Comparison of ENCODE assay signal across 8 cellular contexts in the genomic region with DNA sequence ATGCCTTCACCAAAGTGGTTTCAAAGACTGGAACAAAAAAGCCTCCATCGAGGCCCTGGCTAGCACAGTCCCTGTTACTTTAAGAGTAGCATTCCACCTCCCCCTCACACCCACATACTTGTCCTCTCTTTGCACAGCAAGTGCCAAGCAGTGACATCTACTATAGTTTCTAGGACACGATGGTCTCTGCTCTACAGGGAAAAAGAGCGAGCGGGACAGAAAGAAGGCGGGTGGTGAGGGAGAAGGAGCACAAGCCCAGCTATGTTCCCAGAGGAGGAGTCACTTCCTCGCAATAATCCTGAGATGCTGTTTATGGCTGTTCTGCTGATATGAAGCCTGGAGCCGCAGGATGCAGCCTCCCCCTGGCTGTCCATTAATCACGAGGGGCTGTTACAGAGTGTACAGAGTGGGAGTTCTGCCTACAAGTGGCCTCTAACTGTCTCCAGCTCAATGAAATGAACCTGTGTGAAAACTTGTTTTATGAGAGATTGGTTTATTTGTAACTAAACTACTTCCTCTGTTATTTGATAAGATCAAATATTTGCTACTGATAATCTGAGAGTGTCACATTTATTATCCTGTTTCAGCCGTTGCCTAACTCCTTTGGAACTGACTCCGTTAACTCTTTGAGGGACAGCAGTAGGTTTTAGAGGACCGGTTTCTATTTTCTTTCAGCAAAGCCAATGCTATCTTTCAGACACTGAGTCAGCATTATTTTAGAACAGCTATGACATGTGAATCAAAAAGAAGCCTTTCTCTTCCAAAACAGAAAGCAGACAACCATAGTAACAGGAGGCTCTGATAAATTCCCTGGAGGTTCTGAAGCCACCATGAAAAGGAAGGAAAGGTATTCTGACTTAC.
DNase-seq lines count a peak whose midpoint lies in the region; ATAC-seq, FAIRE-seq and TF ChIP-seq lines count a peak whose summit lies in the region.

No MANE protein-coding gene starts in this region.

- H3K36me3 ChIP-seq in OCI-LY3 (replicated peaks; ENCODE audit: low read depth, low read length) (no peaks in the 10 kb centered on the region), endothelial cell of umbilical vein (ENCODE audit: control insufficient read depth in 2 of 2, extremely low read depth in 1 of 2, insufficient read depth in 2 of 2, low read length in 2 of 2) (no peaks in the 10 kb centered on the region), OCI-LY7 (ENCODE audit: insufficient read depth, low read length) (no peaks in the 10 kb centered on the region)

- dilution Hi-C loops in endothelial cell of umbilical vein (cut with MboI; ENCODE audit: extremely low pct_ligation_motif_present, low sequenced_read_pairs) = no loop called here

- no peak overlapping the region for H3K9ac ChIP-seq in OCI-LY3 (ENCODE audit: low read length)
- H3K9ac ChIP-seq in endothelial cell of umbilical vein (replicated peaks; ENCODE audit: extremely low read depth, insufficient read depth, low read length) = peak overlapping the region; percentile 41

- H3K79me2 ChIP-seq in OCI-LY3 (ENCODE audit: low read length) (no peaks in the 10 kb centered on the region), endothelial cell of umbilical vein (ENCODE audit: control insufficient read depth, insufficient read depth, low read length) (no peaks in the 10 kb centered on the region), OCI-LY7 (ENCODE audit: insufficient read depth, low read depth, low read length) (no peaks in the 10 kb centered on the region)

- intact Hi-C loops in endothelial cell of umbilical vein (cut with micrococcal nuclease) = loop anchor here (1.0 to 10.0 kb wide), 6 partner anchors 48 to 458 kb away; partner anchors contain the start of gene SPRY2
- intact Hi-C loops in OCI-LY7 (cut with micrococcal nuclease; ENCODE audit: unreplicated experiment) = no loop called here

- peak; percentile 40 for FAIRE-seq in endothelial cell of umbilical vein (lab: Jason Lieb, UNC)

- H3K9me1 ChIP-seq in endothelial cell of umbilical vein (replicated peaks; ENCODE audit: control insufficient read depth, extremely low read depth, insufficient read depth, low read length) = no peaks in the 10 kb centered on the region

- CTCF ChIA-PET in endothelial cell of umbilical vein (lab: Charles Lee) (interaction anchor here (0.8 to 2.3 kb wide), 11 partner anchors 9 to 454 kb away, joined by 3 to 7 read pairs (median 4); partner anchors contain the start of gene SPRY2), OCI-LY7 (lab: Charles Lee; ENCODE audit: unreplicated experiment) (no interaction called here)

- no peaks in the 10 kb centered on the region for H3K9me2 ChIP-seq in OCI-LY7 (ENCODE audit: insufficient read depth, low read length)

- H3K4me1 ChIP-seq in OCI-LY3 (ENCODE audit: low read length) (0 out of 2 replicates have a peak, but pooled peaks cover 4% of the 10 kb centered on the region), endothelial cell of umbilical vein (ENCODE audit: control insufficient read depth, extremely low read depth, insufficient read depth, low read length) (peaks cover 23% of the 10 kb centered on the region), OCI-LY7 (ENCODE audit: insufficient read depth, low read length, poor library complexity, severe bottlenecking) (no peaks in the 10 kb centered on the region)

- H4K20me1 ChIP-seq in OCI-LY3 (ENCODE audit: insufficient read depth, low read length) (no peaks in the 10 kb centered on the region), endothelial cell of umbilical vein (replicated peaks; ENCODE audit: control insufficient read depth, extremely low read depth, insufficient read depth, low read length) (no peaks in the 10 kb centered on the region), OCI-LY7 (ENCODE audit: insufficient read depth, low read length) (no peaks in the 10 kb centered on the region)

- POLR2A ChIA-PET in endothelial cell of umbilical vein (lab: Charles Lee) = interaction anchor here (0.6 to 0.7 kb wide), 2 partner anchors 49 to 121 kb away, joined by 3 read pairs; no protein-coding TSS in a partner anchor
- POLR2A ChIA-PET in OCI-LY7 (lab: Charles Lee) = interaction anchor here (0.7 kb wide), 1 partner anchor 390 kb away, joined by 3 read pairs; no protein-coding TSS in a partner anchor

- H3K27ac ChIP-seq in OCI-LY3 (ENCODE audit: low read length) (no peak overlapping the region), endothelial cell of umbilical vein (ENCODE audit: insufficient read depth, low read depth, low read length) (peak overlapping the region; percentile 32), OCI-LY7 (ENCODE audit: low read depth, low read length, poor library complexity, severe bottlenecking) (no peak overlapping the region)

- BruUV-seq in endothelial cell of umbilical vein (replicated peaks; lab: Mats Ljungman, UMichigan) = no TSS peak
- BruUV-seq in OCI-LY7 (replicated peaks; lab: Mats Ljungman, UMichigan) = no TSS peak

- TF ChIP-seq CTCF in OCI-LY3 (IDR thresholded peaks at IDR 0.05; ENCODE audit: low read depth, low read length) = no peak
- no peak for TF ChIP-seq CTCF in endothelial cell of umbilical vein (IDR thresholded peaks at IDR 0.05; ENCODE audit: extremely low read depth in 1 of 2, insufficient read depth in 1 of 2, low read depth in 1 of 2, low read length in 2 of 2)
- no peak for TF ChIP-seq CTCF in OCI-LY7 (conservative IDR thresholded peaks at IDR 0.05; ENCODE audit: low read length)

- H3K4me2 ChIP-seq in OCI-LY3 (ENCODE audit: low read length) (peak overlapping the region; percentile 25), endothelial cell of umbilical vein (ENCODE audit: insufficient read depth, low read length) (peak overlapping the region; percentile 53), OCI-LY7 (ENCODE audit: low read length) (no peak overlapping the region)

- ATAC-seq in GM21786 (IDR thresholded peaks at IDR 0.05; ENCODE audit: unreplicated experiment) = no peak

- TF ChIP-seq POLR2A in endothelial cell of umbilical vein (IDR thresholded peaks at IDR 0.05; ENCODE audit: low read depth, low read length) = no peak

- H3K9me3 ChIP-seq in OCI-LY3 (ENCODE audit: insufficient read depth, low read length) = no peaks in the 10 kb centered on the region
- H3K9me3 ChIP-seq in endothelial cell of umbilical vein (replicated peaks; ENCODE audit: control insufficient read depth, insufficient read depth, low read length) = no peaks in the 10 kb centered on the region
- H3K9me3 ChIP-seq in OCI-LY7 (ENCODE audit: low read length) = no peaks in the 10 kb centered on the region

- no peak overlapping the region for H2AFZ ChIP-seq in OCI-LY3 (ENCODE audit: low read depth, low read length)
- peak overlapping the region; percentile 92 for H2AFZ ChIP-seq in endothelial cell of umbilical vein (ENCODE audit: low read depth, low read length)
- H2AFZ ChIP-seq in OCI-LY7 (ENCODE audit: low read length) = no peak overlapping the region

- H3K4me3 ChIP-seq in OCI-LY3 (ENCODE audit: low read length) (no peak overlapping the region), endothelial cell of umbilical vein (replicated peaks in 1 of 3; ENCODE audit: insufficient read depth in 1 of 3, low read depth in 1 of 3, low read length in 3 of 3) (peak overlapping the region in 1 of 3 experiments; percentile 21), OCI-LY7 (ENCODE audit: low read depth, low read length, poor library complexity, severe bottlenecking) (no peak overlapping the region)

- H3K27me3 ChIP-seq in OCI-LY3 (ENCODE audit: low read depth, low read length) (0 out of 2 replicates have a peak, but pooled peaks cover 3% of the 10 kb centered on the region), endothelial cell of umbilical vein (ENCODE audit: control insufficient read depth in 2 of 2, insufficient read depth in 2 of 2, low read length in 2 of 2) (no peaks in the 10 kb centered on the region)

- peak; percentile 56 for DNase-seq in AG20443 (ENCODE audit: low spot score)
- DNase-seq in endothelial cell of umbilical vein (ENCODE audit: low read depth, low spot score) = peak; percentile 84
- peak; percentile 84 for DNase-seq in midbrain (lab: John Stamatoyannopoulos, UW)
- DNase-seq in NCI-H2107 (lab: John Stamatoyannopoulos, UW) = no peak
- DNase-seq in NCI-H1417 treated with DMSO at 0.1 percent for 48 hours (lab: John Stamatoyannopoulos, UW) = no peak
- no peak for DNase-seq in OCI-LY7 (ENCODE audit: low spot score)

TF ChIP-seq in endothelial cell of umbilical vein, 7 proteins besides CTCF, POLR2A, EP300 and RAD21:
- TF ChIP-seq FOS (IDR thresholded peaks at IDR 0.05; ENCODE audit: borderline replicate concordance, insufficient read depth, low read length) = peak; percentile 17
- TF ChIP-seq POLR2AphosphoS5 (IDR thresholded peaks at IDR 0.05; ENCODE audit: insufficient read depth, low read depth, low read length) = no peak

Comparison
In these comparisons a context has a peak if more than half of its experiments do, and no peak if none do; other contexts are left out.
1. DNase-seq: peak in AG20443 (single experiment), endothelial cell of umbilical vein (single experiment) and midbrain (single experiment); none in NCI-H2107 (single experiment), NCI-H1417 treated with DMSO at 0.1 percent for 48 hours (single experiment) and OCI-LY7 (single experiment).